Comparison of ENCODE assay signal across 1 cellular context in genomic region chr10:47975409-47975808, GRCh38. TPM values are rescaled to one million over a fixed set of nuclear protein-coding genes. Genes with fewer than 3 reads are reported as not detected.
"Had no signal": no experiment of that assay in that cellular context is flagged by ENCODE, and none has a peak within 500 bp of the region (broad histone marks: within the 10 kb centered on the region; RNA-seq: fewer than 3 reads in every experiment).

No MANE protein-coding gene starts in this region.

RNA-seq across cellular contexts. Expression of gene FAM25C, which starts 24.2 kb away (rescaled TPM):
- polyA plus RNA-seq: GM12878 had no signal

RNA-seq across cellular contexts. Expression of gene NPY4R2, which starts 56.9 kb away (rescaled TPM):
- polyA plus RNA-seq: GM12878 had no signal
